In the genomic region with DNA sequence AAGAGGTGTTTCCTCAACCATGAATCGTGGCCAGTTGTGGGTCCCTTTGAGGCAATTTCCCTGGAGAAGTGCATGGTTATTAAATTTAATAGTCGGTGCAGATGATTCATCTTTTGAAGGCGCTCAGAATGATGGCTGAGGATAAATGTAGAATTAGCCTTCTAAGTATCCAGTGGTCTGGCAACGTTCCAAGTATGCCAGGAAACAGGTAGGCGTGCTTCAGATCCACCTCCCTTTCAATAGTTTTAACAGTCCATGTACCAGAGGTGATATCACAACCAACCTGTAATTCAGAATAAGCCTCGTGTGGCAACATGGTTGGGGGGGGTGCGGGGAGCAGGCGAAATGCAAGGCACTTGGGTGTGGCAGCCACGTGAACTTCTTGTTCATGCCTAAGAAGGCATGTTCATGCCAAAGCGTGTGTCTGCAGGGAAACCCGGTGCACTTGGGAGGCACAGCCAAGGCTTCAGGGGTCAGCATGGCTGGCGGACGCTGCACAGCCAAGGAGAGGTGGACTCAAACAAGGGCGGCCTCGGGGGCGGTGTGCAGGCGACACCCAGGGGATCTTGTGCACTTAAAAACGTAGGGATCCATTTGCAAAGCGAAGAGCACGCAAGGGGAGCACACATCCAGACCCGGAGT, we compare ENCODE assay signal across 9 cellular contexts. TPM values are rescaled to one million over a fixed set of nuclear protein-coding genes. Genes with fewer than 3 reads are reported as not detected.
DNase-seq lines count a peak whose midpoint lies in the region; ATAC-seq lines count a peak whose summit lies in the region.
"Had no signal": no experiment of that assay in that cellular context is flagged by ENCODE, and none has a peak within 500 bp of the region (broad histone marks: within the 10 kb centered on the region; RNA-seq: fewer than 3 reads in every experiment).

No MANE protein-coding gene starts in this region.

- peak; percentile 24 for DNase-seq in activated CD4-positive, CD25-positive, alpha-beta regulatory T cell treated with anti-CD3 and anti-CD28 coated beads, Interleukin-2, amount 50 U/mL, for 72 hours
- DNase-seq in NOMO-1 (lab: John Stamatoyannopoulos, UW; ENCODE audit: unreplicated experiment in 2 of 2) (peak; percentile 31 to 39), epithelial cell of prostate (ENCODE audit: low read depth, low spot score) (peak; percentile 97), SIG-M5 (lab: John Stamatoyannopoulos, UW) (no peak), cerebellum (ENCODE audit: low spot score) (no peak)
- DNase-seq in stimulated activated effector memory CD8-positive, alpha-beta T cell treated with anti-CD3 and anti-CD28 coated beads, Interleukin-12 subunit alpha, Interleukin-12 subunit beta, amount 100 ng/mL, for 72 hours (ENCODE audit: low spot score in 2 of 2) = peak in 1 of 2 donors; percentile 47

- H3K9me3 Mint-ChIP-seq in stimulated activated effector memory CD8-positive, alpha-beta T cell treated with anti-CD3 and anti-CD28 coated beads, Interleukin-12 subunit alpha, Interleukin-12 subunit beta, amount 100 ng/mL, for 72 hours = no peaks in the 10 kb centered on the region

- H3K27ac Mint-ChIP-seq in stimulated activated effector memory CD8-positive, alpha-beta T cell treated with anti-CD3 and anti-CD28 coated beads, Interleukin-12 subunit alpha, Interleukin-12 subunit beta, amount 100 ng/mL, for 72 hours = no peak overlapping the region

- peaks cover 28% of the 10 kb centered on the region for H3K4me1 Mint-ChIP-seq in stimulated activated effector memory CD8-positive, alpha-beta T cell treated with anti-CD3 and anti-CD28 coated beads, Interleukin-12 subunit alpha, Interleukin-12 subunit beta, amount 100 ng/mL, for 72 hours

- H3K36me3 Mint-ChIP-seq in stimulated activated effector memory CD8-positive, alpha-beta T cell treated with anti-CD3 and anti-CD28 coated beads, Interleukin-12 subunit alpha, Interleukin-12 subunit beta, amount 100 ng/mL, for 72 hours = no peaks in the 10 kb centered on the region

- H3K27ac ChIP-seq in epithelial cell of prostate = peak overlapping the region; percentile 39

- H3K4me3 Mint-ChIP-seq in stimulated activated effector memory CD8-positive, alpha-beta T cell treated with anti-CD3 and anti-CD28 coated beads, Interleukin-12 subunit alpha, Interleukin-12 subunit beta, amount 100 ng/mL, for 72 hours = peak overlapping the region; percentile 64

- no peak for ATAC-seq in activated CD4-positive, CD25-positive, alpha-beta regulatory T cell treated with anti-CD3 and anti-CD28 coated beads, Interleukin-2, amount 50 U/mL, for 24 hours
- no peak for ATAC-seq in stimulated activated effector memory CD8-positive, alpha-beta T cell treated with anti-CD3 and anti-CD28 coated beads, Interleukin-12 subunit alpha, Interleukin-12 subunit beta, amount 100 ng/mL, for 72 hours
- no peak for ATAC-seq in HG03139 (IDR thresholded peaks at IDR 0.05; ENCODE audit: unreplicated experiment)

RNA-seq across cellular contexts. Expression of gene NKD2, which starts 5.2 kb away (rescaled TPM):
- total RNA-seq in cerebellum = 8.0 TPM
- total RNA-seq: LHCN-M2 had no signal

Comparison
In these comparisons a context has a peak if more than half of its experiments do, and no peak if none do; other contexts are left out.
1. DNase-seq: peak in activated CD4-positive, CD25-positive, alpha-beta regulatory T cell treated with anti-CD3 and anti-CD28 coated beads, Interleukin-2, amount 50 U/mL, for 72 hours (single experiment), NOMO-1 (2 of 2) and epithelial cell of prostate (single experiment); none in SIG-M5 (single experiment) and cerebellum (single experiment).